Comparison of ENCODE assay signal across 1 cellular context in the genomic region with DNA sequence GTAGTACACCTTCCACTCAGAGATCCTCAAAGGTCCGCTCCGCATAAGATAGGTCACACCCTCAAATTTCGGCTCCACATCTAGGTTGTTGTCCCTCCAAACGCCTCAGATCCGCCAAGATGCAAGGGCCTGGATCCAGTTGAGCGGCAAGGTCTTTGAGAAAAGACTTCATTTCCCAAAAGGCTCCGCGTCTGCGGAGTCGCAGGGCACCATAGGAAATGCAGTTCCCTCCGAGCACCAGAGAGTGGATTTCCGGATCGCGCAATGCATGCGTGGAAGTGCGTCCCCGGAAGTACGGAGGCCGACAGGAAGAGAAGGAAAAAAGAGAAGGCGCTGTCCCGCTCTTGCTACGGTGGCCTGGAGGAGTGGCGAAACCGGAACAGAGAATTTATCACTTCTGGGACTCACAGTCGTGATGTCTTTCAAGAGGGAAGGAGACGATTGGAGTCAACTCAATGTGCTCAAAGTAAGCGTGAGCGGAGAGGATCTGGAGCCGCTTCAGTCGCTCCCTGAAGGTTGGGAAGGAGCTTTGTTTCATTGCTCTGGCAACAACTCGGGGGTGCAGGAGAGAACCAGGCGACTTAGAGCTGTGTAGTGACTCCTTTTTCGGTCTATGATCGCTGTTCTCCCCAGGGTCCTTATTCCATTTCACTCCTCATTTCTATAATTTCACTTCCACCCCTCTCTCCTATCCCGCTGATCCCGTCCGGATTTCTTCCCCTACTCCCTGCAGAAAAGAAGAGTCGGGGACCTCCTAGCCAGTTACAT.
TF ChIP-seq lines count a peak whose summit lies in the region.

A gene with protein sequence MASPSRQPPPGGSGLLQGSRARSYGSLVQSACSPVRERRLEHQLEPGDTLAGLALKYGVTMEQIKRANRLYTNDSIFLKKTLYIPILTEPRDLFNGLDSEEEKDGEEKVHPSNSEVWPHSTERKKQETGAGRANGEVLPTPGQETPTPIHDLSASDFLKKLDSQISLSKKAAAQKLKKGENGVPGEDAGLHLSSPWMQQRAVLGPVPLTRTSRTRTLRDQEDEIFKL (minus strand): TSS at position 165 of the 768 bp plus-strand sequence. CDS start 644 bp downstream, outside the sequence.
A gene with protein sequence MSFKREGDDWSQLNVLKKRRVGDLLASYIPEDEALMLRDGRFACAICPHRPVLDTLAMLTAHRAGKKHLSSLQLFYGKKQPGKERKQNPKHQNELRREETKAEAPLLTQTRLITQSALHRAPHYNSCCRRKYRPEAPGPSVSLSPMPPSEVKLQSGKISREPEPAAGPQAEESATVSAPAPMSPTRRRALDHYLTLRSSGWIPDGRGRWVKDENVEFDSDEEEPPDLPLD (plus strand): TSS at position 407 of the 768 bp plus-strand sequence. CDS start 9 bp downstream, at position 416.

TF ChIP-seq in HepG2, 621 proteins besides CTCF, POLR2A, EP300 and RAD21 (continued from another document and continues in another):
- TF ChIP-seq, protein P1, sequence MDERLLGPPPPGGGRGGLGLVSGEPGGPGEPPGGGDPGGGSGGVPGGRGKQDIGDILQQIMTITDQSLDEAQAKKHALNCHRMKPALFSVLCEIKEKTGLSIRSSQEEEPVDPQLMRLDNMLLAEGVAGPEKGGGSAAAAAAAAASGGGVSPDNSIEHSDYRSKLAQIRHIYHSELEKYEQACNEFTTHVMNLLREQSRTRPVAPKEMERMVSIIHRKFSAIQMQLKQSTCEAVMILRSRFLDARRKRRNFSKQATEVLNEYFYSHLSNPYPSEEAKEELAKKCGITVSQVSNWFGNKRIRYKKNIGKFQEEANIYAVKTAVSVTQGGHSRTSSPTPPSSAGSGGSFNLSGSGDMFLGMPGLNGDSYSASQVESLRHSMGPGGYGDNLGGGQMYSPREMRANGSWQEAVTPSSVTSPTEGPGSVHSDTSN (CRISPR knock-in tag; IDR thresholded peaks at IDR 0.05): no peak
- TF ChIP-seq TOE1 (CRISPR knock-in tag; IDR thresholded peaks at IDR 0.05) (no peak), NAIF1 (CRISPR knock-in tag; IDR thresholded peaks at IDR 0.05; ENCODE audit: borderline replicate concordance) (no peak; the same call in 1 of the 2 replicates), DPF2 (CRISPR knock-in tag; IDR thresholded peaks at IDR 0.05; ENCODE audit: borderline replicate concordance, low read depth) (no peak), ZNF335 (CRISPR knock-in tag; IDR thresholded peaks at IDR 0.05) (peak; percentile 94), ZNF552 (CRISPR knock-in tag; IDR thresholded peaks at IDR 0.05; ENCODE audit: borderline replicate concordance) (no peak; the same call in 1 of the 2 replicates), ZSCAN20 (CRISPR knock-in tag; IDR thresholded peaks at IDR 0.05; ENCODE audit: borderline replicate concordance) (0 out of 2 replicates have a peak, but pooled peaks have one; percentile 39), HIVEP1 (CRISPR knock-in tag; IDR thresholded peaks at IDR 0.05) (peak; percentile 67; the same call in 1 of the 2 replicates), ETV6 (CRISPR knock-in tag; conservative IDR thresholded peaks at IDR 0.05) (no peak; the same call in 1 of the 2 replicates), ZNF747 (CRISPR knock-in tag; IDR thresholded peaks at IDR 0.05; ENCODE audit: borderline replicate concordance) (peak; percentile 77; the same call in 1 of the 2 replicates), ZNF709 (CRISPR knock-in tag; IDR thresholded peaks at IDR 0.05) (0 out of 2 replicates have a peak, but pooled peaks have one; percentile 53), ZNF235 (CRISPR knock-in tag; IDR thresholded peaks at IDR 0.05; ENCODE audit: borderline replicate concordance) (no peak), ZSCAN31 (CRISPR knock-in tag; IDR thresholded peaks at IDR 0.05; ENCODE audit: low read depth) (peak; percentile 60; the same call in 1 of the 2 replicates), REXO4 (CRISPR knock-in tag; IDR thresholded peaks at IDR 0.05; ENCODE audit: borderline replicate concordance) (no peak), IRF2 (CRISPR knock-in tag; IDR thresholded peaks at IDR 0.05) (peak; percentile 98), ERF (CRISPR knock-in tag; IDR thresholded peaks at IDR 0.05) (peak; percentile 81), ASH2L (IDR thresholded peaks at IDR 0.05; ENCODE audit: insufficient read length, low read depth, low read length) (peak; percentile 93), ELF4 (CRISPR knock-in tag; IDR thresholded peaks at IDR 0.05; ENCODE audit: borderline replicate concordance) (peak; percentile 100), GFI1 (CRISPR knock-in tag; IDR thresholded peaks at IDR 0.05; ENCODE audit: borderline replicate concordance) (peak; percentile 60; the same call in 1 of the 2 replicates), PCBP2 (optimal IDR thresholded peaks at IDR 0.05; ENCODE audit: low read depth, low read length, poor library complexity, severe bottlenecking) (no peak), ATRX (CRISPR knock-in tag; IDR thresholded peaks at IDR 0.05; ENCODE audit: borderline replicate concordance) (no peak), ZNF780A (CRISPR knock-in tag; IDR thresholded peaks at IDR 0.05) (no peak)
- TF ChIP-seq, protein P2, sequence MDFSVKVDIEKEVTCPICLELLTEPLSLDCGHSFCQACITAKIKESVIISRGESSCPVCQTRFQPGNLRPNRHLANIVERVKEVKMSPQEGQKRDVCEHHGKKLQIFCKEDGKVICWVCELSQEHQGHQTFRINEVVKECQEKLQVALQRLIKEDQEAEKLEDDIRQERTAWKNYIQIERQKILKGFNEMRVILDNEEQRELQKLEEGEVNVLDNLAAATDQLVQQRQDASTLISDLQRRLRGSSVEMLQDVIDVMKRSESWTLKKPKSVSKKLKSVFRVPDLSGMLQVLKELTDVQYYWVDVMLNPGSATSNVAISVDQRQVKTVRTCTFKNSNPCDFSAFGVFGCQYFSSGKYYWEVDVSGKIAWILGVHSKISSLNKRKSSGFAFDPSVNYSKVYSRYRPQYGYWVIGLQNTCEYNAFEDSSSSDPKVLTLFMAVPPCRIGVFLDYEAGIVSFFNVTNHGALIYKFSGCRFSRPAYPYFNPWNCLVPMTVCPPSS (IDR thresholded peaks at IDR 0.05): no peak
- TF ChIP-seq, protein P3, sequence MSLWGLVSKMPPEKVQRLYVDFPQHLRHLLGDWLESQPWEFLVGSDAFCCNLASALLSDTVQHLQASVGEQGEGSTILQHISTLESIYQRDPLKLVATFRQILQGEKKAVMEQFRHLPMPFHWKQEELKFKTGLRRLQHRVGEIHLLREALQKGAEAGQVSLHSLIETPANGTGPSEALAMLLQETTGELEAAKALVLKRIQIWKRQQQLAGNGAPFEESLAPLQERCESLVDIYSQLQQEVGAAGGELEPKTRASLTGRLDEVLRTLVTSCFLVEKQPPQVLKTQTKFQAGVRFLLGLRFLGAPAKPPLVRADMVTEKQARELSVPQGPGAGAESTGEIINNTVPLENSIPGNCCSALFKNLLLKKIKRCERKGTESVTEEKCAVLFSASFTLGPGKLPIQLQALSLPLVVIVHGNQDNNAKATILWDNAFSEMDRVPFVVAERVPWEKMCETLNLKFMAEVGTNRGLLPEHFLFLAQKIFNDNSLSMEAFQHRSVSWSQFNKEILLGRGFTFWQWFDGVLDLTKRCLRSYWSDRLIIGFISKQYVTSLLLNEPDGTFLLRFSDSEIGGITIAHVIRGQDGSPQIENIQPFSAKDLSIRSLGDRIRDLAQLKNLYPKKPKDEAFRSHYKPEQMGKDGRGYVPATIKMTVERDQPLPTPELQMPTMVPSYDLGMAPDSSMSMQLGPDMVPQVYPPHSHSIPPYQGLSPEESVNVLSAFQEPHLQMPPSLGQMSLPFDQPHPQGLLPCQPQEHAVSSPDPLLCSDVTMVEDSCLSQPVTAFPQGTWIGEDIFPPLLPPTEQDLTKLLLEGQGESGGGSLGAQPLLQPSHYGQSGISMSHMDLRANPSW (CRISPR knock-in tag; IDR thresholded peaks at IDR 0.05; ENCODE audit: borderline replicate concordance): 0 out of 2 replicates have a peak, but pooled peaks have one; percentile 74
- TF ChIP-seq, protein P4, sequence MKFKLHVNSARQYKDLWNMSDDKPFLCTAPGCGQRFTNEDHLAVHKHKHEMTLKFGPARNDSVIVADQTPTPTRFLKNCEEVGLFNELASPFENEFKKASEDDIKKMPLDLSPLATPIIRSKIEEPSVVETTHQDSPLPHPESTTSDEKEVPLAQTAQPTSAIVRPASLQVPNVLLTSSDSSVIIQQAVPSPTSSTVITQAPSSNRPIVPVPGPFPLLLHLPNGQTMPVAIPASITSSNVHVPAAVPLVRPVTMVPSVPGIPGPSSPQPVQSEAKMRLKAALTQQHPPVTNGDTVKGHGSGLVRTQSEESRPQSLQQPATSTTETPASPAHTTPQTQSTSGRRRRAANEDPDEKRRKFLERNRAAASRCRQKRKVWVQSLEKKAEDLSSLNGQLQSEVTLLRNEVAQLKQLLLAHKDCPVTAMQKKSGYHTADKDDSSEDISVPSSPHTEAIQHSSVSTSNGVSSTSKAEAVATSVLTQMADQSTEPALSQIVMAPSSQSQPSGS (CRISPR knock-in tag; IDR thresholded peaks at IDR 0.05): peak; percentile 84
- TF ChIP-seq, protein P5, sequence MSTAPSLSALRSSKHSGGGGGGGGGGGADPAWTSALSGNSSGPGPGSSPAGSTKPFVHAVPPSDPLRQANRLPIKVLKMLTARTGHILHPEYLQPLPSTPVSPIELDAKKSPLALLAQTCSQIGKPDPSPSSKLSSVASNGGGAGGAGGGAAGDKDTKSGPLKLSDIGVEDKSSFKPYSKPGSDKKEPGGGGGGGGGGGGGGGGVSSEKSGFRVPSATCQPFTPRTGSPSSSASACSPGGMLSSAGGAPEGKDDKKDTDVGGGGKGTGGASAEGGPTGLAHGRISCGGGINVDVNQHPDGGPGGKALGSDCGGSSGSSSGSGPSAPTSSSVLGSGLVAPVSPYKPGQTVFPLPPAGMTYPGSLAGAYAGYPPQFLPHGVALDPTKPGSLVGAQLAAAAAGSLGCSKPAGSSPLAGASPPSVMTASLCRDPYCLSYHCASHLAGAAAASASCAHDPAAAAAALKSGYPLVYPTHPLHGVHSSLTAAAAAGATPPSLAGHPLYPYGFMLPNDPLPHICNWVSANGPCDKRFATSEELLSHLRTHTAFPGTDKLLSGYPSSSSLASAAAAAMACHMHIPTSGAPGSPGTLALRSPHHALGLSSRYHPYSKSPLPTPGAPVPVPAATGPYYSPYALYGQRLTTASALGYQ (CRISPR knock-in tag; IDR thresholded peaks at IDR 0.05): 0 out of 2 replicates have a peak, but pooled peaks have one; percentile 56
- TF ChIP-seq, protein P6, sequence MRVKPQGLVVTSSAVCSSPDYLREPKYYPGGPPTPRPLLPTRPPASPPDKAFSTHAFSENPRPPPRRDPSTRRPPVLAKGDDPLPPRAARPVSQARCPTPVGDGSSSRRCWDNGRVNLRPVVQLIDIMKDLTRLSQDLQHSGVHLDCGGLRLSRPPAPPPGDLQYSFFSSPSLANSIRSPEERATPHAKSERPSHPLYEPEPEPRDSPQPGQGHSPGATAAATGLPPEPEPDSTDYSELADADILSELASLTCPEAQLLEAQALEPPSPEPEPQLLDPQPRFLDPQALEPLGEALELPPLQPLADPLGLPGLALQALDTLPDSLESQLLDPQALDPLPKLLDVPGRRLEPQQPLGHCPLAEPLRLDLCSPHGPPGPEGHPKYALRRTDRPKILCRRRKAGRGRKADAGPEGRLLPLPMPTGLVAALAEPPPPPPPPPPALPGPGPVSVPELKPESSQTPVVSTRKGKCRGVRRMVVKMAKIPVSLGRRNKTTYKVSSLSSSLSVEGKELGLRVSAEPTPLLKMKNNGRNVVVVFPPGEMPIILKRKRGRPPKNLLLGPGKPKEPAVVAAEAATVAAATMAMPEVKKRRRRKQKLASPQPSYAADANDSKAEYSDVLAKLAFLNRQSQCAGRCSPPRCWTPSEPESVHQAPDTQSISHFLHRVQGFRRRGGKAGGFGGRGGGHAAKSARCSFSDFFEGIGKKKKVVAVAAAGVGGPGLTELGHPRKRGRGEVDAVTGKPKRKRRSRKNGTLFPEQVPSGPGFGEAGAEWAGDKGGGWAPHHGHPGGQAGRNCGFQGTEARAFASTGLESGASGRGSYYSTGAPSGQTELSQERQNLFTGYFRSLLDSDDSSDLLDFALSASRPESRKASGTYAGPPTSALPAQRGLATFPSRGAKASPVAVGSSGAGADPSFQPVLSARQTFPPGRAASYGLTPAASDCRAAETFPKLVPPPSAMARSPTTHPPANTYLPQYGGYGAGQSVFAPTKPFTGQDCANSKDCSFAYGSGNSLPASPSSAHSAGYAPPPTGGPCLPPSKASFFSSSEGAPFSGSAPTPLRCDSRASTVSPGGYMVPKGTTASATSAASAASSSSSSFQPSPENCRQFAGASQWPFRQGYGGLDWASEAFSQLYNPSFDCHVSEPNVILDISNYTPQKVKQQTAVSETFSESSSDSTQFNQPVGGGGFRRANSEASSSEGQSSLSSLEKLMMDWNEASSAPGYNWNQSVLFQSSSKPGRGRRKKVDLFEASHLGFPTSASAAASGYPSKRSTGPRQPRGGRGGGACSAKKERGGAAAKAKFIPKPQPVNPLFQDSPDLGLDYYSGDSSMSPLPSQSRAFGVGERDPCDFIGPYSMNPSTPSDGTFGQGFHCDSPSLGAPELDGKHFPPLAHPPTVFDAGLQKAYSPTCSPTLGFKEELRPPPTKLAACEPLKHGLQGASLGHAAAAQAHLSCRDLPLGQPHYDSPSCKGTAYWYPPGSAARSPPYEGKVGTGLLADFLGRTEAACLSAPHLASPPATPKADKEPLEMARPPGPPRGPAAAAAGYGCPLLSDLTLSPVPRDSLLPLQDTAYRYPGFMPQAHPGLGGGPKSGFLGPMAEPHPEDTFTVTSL (CRISPR knock-in tag; IDR thresholded peaks at IDR 0.05; ENCODE audit: borderline replicate concordance): no peak; the same call in 1 of the 2 replicates
- TF ChIP-seq, protein P7, sequence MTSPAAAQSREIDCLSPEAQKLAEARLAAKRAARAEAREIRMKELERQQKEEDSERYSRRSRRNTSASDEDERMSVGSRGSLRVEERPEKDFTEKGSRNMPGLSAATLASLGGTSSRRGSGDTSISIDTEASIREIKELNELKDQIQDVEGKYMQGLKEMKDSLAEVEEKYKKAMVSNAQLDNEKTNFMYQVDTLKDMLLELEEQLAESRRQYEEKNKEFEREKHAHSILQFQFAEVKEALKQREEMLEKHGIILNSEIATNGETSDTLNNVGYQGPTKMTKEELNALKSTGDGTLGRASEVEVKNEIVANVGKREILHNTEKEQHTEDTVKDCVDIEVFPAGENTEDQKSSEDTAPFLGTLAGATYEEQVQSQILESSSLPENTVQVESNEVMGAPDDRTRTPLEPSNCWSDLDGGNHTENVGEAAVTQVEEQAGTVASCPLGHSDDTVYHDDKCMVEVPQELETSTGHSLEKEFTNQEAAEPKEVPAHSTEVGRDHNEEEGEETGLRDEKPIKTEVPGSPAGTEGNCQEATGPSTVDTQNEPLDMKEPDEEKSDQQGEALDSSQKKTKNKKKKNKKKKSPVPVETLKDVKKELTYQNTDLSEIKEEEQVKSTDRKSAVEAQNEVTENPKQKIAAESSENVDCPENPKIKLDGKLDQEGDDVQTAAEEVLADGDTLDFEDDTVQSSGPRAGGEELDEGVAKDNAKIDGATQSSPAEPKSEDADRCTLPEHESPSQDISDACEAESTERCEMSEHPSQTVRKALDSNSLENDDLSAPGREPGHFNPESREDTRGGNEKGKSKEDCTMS (CRISPR knock-in tag; conservative IDR thresholded peaks at IDR 0.05): no peak
- TF ChIP-seq, protein P8, sequence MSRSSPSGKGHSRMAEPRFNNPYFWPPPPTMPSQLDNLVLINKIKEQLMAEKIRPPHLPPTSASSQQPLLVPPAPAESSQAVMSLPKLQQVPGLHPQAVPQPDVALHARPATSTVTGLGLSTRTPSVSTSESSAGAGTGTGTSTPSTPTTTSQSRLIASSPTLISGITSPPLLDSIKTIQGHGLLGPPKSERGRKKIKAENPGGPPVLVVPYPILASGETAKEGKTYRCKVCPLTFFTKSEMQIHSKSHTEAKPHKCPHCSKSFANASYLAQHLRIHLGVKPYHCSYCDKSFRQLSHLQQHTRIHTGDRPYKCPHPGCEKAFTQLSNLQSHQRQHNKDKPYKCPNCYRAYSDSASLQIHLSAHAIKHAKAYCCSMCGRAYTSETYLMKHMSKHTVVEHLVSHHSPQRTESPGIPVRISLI (CRISPR knock-in tag; IDR thresholded peaks at IDR 0.05; ENCODE audit: borderline replicate concordance): peak; percentile 98
